20 cellular contexts compared by ENCODE assay signal in the genomic region with DNA sequence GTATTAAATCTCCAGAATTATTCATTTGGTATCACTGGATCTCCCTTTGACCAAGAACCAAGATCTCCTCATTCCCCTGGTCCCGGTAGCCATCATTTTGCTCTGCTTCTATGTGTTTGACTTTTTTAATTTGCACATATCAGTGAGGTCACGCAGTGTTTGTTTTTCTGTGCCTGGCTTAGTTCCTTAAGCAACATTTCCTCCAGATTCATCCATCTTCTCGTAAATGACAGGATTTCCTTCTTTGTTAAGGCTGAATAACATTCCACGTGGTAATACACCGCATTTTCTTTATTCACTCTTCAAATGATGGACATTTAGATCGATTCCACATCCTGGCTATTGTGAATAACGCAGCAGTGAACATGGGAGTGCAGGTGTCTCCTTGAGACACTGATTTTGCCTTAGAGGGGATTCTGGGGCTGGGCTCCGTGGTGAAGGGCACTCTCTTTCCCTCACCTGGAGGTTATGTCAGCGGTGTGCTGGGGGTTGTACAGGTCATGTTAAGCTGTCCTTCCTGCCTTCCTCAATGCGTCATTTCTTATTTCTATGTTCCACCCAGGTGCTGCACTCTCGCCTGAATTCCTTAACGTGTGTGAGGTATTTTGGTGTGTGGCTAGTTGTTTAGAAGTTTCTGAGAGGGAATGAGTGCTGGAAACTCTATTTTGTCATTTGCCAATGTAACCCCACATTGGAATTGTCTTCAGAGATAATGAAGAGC.
DNase-seq lines count a peak whose midpoint lies in the region; ATAC-seq and TF ChIP-seq lines count a peak whose summit lies in the region.
"Had no signal": no experiment of that assay in that cellular context is flagged by ENCODE, and none has a peak within 500 bp of the region (broad histone marks: within the 10 kb centered on the region; RNA-seq: fewer than 3 reads in every experiment).

No MANE protein-coding gene starts in this region.

- H3K27me3 Mint-ChIP-seq in central memory CD8-positive, alpha-beta T cell, result no peaks in the 10 kb centered on the region
- peaks cover 0 to 3% (median 0%) of the 10 kb centered on the region in 3 donors for H3K27me3 Mint-ChIP-seq in CD14-positive monocyte (ENCODE audit: low read depth in 3 of 3)
- H3K27me3 Mint-ChIP-seq: activated CD8-positive, alpha-beta T cell treated with anti-CD3 and anti-CD28 coated beads for 36 hours; activated naive CD8-positive, alpha-beta T cell treated with anti-CD3 and anti-CD28 coated beads, Interleukin-2, amount 50 U/mL, for 24 hours had no signal

- H3K9me2 ChIP-seq in hepatocyte (replicated peaks; ENCODE audit: insufficient read depth), result no peaks in the 10 kb centered on the region

- WGBS in hepatocyte (ENCODE audit: low lambda C conversion rate, missing lambda C conversion rate), result 78% methylated on average over 12 of the region's 12 CpGs

- H3K27ac ChIP-seq in hepatocyte, result peak overlapping the region; percentile 26
- H3K27ac ChIP-seq: colonic mucosa, KMS-11 had no signal

- no peaks in the 10 kb centered on the region for H3K9me3 Mint-ChIP-seq in central memory CD8-positive, alpha-beta T cell
- H3K9me3 Mint-ChIP-seq in CD14-positive monocyte, result no peaks in the 10 kb centered on the region

- intact Hi-C loops in CD14-positive monocyte (cut with micrococcal nuclease), result no loop called here

- H3K9me3 ChIP-seq in hepatocyte (ENCODE audit: low read depth), result no peaks in the 10 kb centered on the region
- H3K9me3 ChIP-seq: colonic mucosa had no signal

- no peak overlapping the region for H3K4me3 ChIP-seq in hepatocyte
- H3K4me3 ChIP-seq: colonic mucosa had no signal

- H3K4me1 ChIP-seq in hepatocyte (ENCODE audit: insufficient read depth), result peaks cover 18% of the 10 kb centered on the region

- no peak overlapping the region for H2AFZ ChIP-seq in hepatocyte

- H3K36me3 Mint-ChIP-seq in central memory CD8-positive, alpha-beta T cell (ENCODE audit: insufficient read depth), result peaks cover 5% of the 10 kb centered on the region
- H3K36me3 Mint-ChIP-seq in CD14-positive monocyte, result peaks cover 3 to 15% of the 10 kb centered on the region in 2 donors

- ATAC-seq in central memory CD8-positive, alpha-beta T cell (replicated peaks; ENCODE audit: extremely low read depth, poor library complexity, severe bottlenecking), result no peak
- ATAC-seq in GM19351 (IDR thresholded peaks at IDR 0.05; ENCODE audit: unreplicated experiment) (no peak), GM19023 (IDR thresholded peaks at IDR 0.05; ENCODE audit: unreplicated experiment) (no peak)
- ATAC-seq: activated CD8-positive, alpha-beta T cell treated with anti-CD3 and anti-CD28 coated beads for 36 hours; activated naive CD8-positive, alpha-beta T cell treated with anti-CD3 and anti-CD28 coated beads, Interleukin-2, amount 50 U/mL, for 24 hours; esophagus mucosa; left cardiac atrium had no signal

- no peaks in the 10 kb centered on the region for H3K27me3 ChIP-seq in hepatocyte
- H3K27me3 ChIP-seq: colonic mucosa had no signal

- no peaks in the 10 kb centered on the region for H3K36me3 ChIP-seq in hepatocyte (replicated peaks; ENCODE audit: insufficient read depth, low read depth)
- H3K36me3 ChIP-seq: colonic mucosa had no signal

- peaks cover 75% of the 10 kb centered on the region for H3K79me2 ChIP-seq in hepatocyte

- DNase-seq in HT-29 (ENCODE audit: low spot score), result peak; percentile 70
- no peak for DNase-seq in central memory CD8-positive, alpha-beta T cell (ENCODE audit: low spot score in 2 of 2)
- DNase-seq in hepatocyte (ENCODE audit: low spot score), result no peak
- DNase-seq in renal cortical epithelial cell (ENCODE audit: low read depth), result peak; percentile 51
- DNase-seq in mesenteric fat pad (ENCODE audit: low spot score), result no peak
- DNase-seq in CD14-positive monocyte (ENCODE audit: low spot score), result no peak
- DNase-seq: activated CD8-positive, alpha-beta T cell treated with anti-CD3 and anti-CD28 coated beads for 36 hours; activated naive CD8-positive, alpha-beta T cell treated with anti-CD3 and anti-CD28 coated beads, Interleukin-2, amount 50 U/mL, for 24 hours; colonic mucosa; GDM1; GOT3; left cardiac atrium; NCI-H1417 treated with DMSO at 0.1 percent for 48 hours; NK-92 treated with Interleukin-12 subunit alpha and Interleukin-12 subunit beta, amount 100 ng/mL, for 24 hours; stimulated activated CD4-positive, alpha-beta T cell treated with anti-CD3 and anti-CD28 coated beads, Interleukin-12 subunit alpha, Interleukin-12 subunit beta, amount 100 ng/mL, for 4 hours; stimulated activated naive CD4-positive, alpha-beta T cell treated with Interleukin-2 at 50 U/mL for 16 hours had no signal

- H4K20me1 ChIP-seq in hepatocyte (ENCODE audit: insufficient read depth, poor library complexity, severe bottlenecking), result no peaks in the 10 kb centered on the region

- H3K4me2 ChIP-seq in hepatocyte, result no peak overlapping the region
- H3K4me2 ChIP-seq: KMS-11 had no signal

- peak overlapping the region; percentile 44 for H3K27ac Mint-ChIP-seq in central memory CD8-positive, alpha-beta T cell (ENCODE audit: low read depth)
- no peak overlapping the region for H3K27ac Mint-ChIP-seq in CD14-positive monocyte
- H3K27ac Mint-ChIP-seq: activated CD8-positive, alpha-beta T cell treated with anti-CD3 and anti-CD28 coated beads for 36 hours; activated naive CD8-positive, alpha-beta T cell treated with anti-CD3 and anti-CD28 coated beads, Interleukin-2, amount 50 U/mL, for 24 hours had no signal

- H3K4me3 Mint-ChIP-seq in central memory CD8-positive, alpha-beta T cell, result no peak overlapping the region
- H3K4me3 Mint-ChIP-seq in CD14-positive monocyte, result no peak overlapping the region
- H3K4me3 Mint-ChIP-seq: activated CD8-positive, alpha-beta T cell treated with anti-CD3 and anti-CD28 coated beads for 36 hours; activated naive CD8-positive, alpha-beta T cell treated with anti-CD3 and anti-CD28 coated beads, Interleukin-2, amount 50 U/mL, for 24 hours had no signal

- peaks cover 38% of the 10 kb centered on the region for H3K4me1 Mint-ChIP-seq in central memory CD8-positive, alpha-beta T cell
- peaks cover 10% of the 10 kb centered on the region for H3K4me1 Mint-ChIP-seq in CD14-positive monocyte

- TF ChIP-seq CTCF in hepatocyte (IDR thresholded peaks at IDR 0.05; ENCODE audit: poor library complexity), result no peak
- no peak for TF ChIP-seq CTCF in CD14-positive monocyte (IDR thresholded peaks at IDR 0.05)

Comparison
In these comparisons a context has a peak if more than half of its experiments do, and no peak if none do; other contexts are left out.
1. DNase-seq: peak in HT-29 (single experiment) and renal cortical epithelial cell (single experiment); none in central memory CD8-positive, alpha-beta T cell (0 of 2), hepatocyte (single experiment), mesenteric fat pad (single experiment) and CD14-positive monocyte (single experiment).